ENCODE assay signal across 10 cellular contexts in genomic region chr17:16013943-16014407, GRCh38. TPM values are rescaled to one million over a fixed set of nuclear protein-coding genes. Genes with fewer than 3 reads are reported as not detected.
DNase-seq lines count a peak whose midpoint lies in the region; ATAC-seq, FAIRE-seq and TF ChIP-seq lines count a peak whose summit lies in the region.
"Had no signal": no experiment of that assay in that cellular context is flagged by ENCODE, and none has a peak within 500 bp of the region (broad histone marks: within the 10 kb centered on the region; RNA-seq: fewer than 3 reads in every experiment).

No MANE protein-coding gene starts in this region.

- no peak for TF ChIP-seq POLR2A in A549 (IDR thresholded peaks at IDR 0.05; ENCODE audit: low read length)

- CTCF ChIA-PET in A549 (lab: Yijun Ruan, JAX): interaction anchor here (0.6 to 4.6 kb wide), 10 partner anchors 9 to 186 kb away, joined by 3 to 46 read pairs (median 3); partner anchors contain the start of genes TTC19 and ZSWIM7

- POLR2A ChIA-PET in A549 (lab: Yijun Ruan, JAX): interaction anchor here (1.5 kb wide), 1 partner anchor 14 kb away, joined by 5 read pairs; the partner anchor contains the start of genes TTC19 and ZSWIM7

- no peak overlapping the region for H3K4me3 ChIP-seq in A549

- H3K4me2 ChIP-seq in A549: no peak overlapping the region

- FAIRE-seq in A549 (lab: Jason Lieb, UNC): peak; percentile 96

- H3K27ac ChIP-seq in A549: no peak overlapping the region

- peak; percentile 59 for TF ChIP-seq CTCF in A549 (IDR thresholded peaks at IDR 0.05)

- TF ChIP-seq RAD21 in A549 (conservative IDR thresholded peaks at IDR 0.05 in 1 of 2, IDR thresholded peaks at IDR 0.05 in 1 of 2): peak; percentile 34 to 46; a peak in 2 of 5 replicates

- peak; percentile 91 to 97 for ATAC-seq in A549
- no peak for ATAC-seq in HG03432 (IDR thresholded peaks at IDR 0.05; ENCODE audit: unreplicated experiment)
- ATAC-seq in HG03354 (IDR thresholded peaks at IDR 0.05; ENCODE audit: poor library complexity, severe bottlenecking, unreplicated experiment): no peak

- 32% methylated on average over 3 of the region's 3 CpGs for WGBS in A549 (ENCODE audit: missing lambda C conversion rate)

- peak; percentile 48 to 78 for DNase-seq in A549 (ENCODE audit: low read depth in 1 of 2, low spot score in 1 of 2)
- DNase-seq in HT1080 (ENCODE audit: low read depth): peak; percentile 93
- peak; percentile 48 for DNase-seq in brain pericyte (ENCODE audit: low read depth, low spot score)
- peak; percentile 46 for DNase-seq in left kidney (ENCODE audit: low read depth, low spot score)
- no peak for DNase-seq in NCI-H187 (lab: John Stamatoyannopoulos, UW)
- DNase-seq in GOT3 (lab: John Stamatoyannopoulos, UW): no peak
- DNase-seq: effector CD4-positive, alpha-beta T cell; NCI-H2029 treated with DMSO at 0.1 percent for 48 hours had no signal

- H3K9me3 ChIP-seq in A549: no peaks in the 10 kb centered on the region

- peaks cover 28% of the 10 kb centered on the region for H3K4me1 ChIP-seq in A549

- TF ChIP-seq EP300 in A549 (IDR thresholded peaks at IDR 0.05): no peak

TF ChIP-seq in A549, 52 proteins besides CTCF, POLR2A, EP300 and RAD21:
- TF ChIP-seq POLR2AphosphoS2 (conservative IDR thresholded peaks at IDR 0.05; ENCODE audit: low read length) (peak; percentile 77; the same call in 1 of the 2 replicates), GATA3 (IDR thresholded peaks at IDR 0.05; ENCODE audit: borderline replicate concordance) (no peak), SMC3 (IDR thresholded peaks at IDR 0.05) (peak; percentile 40; the same call in 1 of the 3 replicates), FOSL2 (IDR thresholded peaks at IDR 0.05) (no peak), FOSL2 (CRISPR knock-in tag; IDR thresholded peaks at IDR 0.05) (peak; percentile 27; the same call in 1 of the 2 replicates)

RNA-seq across cellular contexts. Expression of gene TTC19, which starts 14.4 kb away (rescaled TPM):
- 16.6 and 23.6 TPM in 2 replicates for polyA plus RNA-seq in A549 (2011; rRNA removed)
- 7.5 and 11.9 TPM in 2 replicates for polyA plus RNA-seq in A549 (2012; cell fraction: cytosol; rRNA removed)
- polyA plus RNA-seq in A549 (2012; cell fraction: nucleus; rRNA removed): 14.8 and 21.5 TPM in 2 replicates
- polyA plus RNA-seq in A549 (2017; fragmentation: RNase III; extraction: RNeasy Plus Mini Kit Qiagen cat#74134 plus additional on column Dnase treatment): 30.3 to 33.7 TPM (median 31.3 TPM) in 3 replicates
- polyA minus RNA-seq in A549 (2011; rRNA and poly(A)+ RNA removed): 19.2 and 20.5 TPM in 2 replicates
- total RNA-seq in HT1080 (2014; rRNA removed; shearing (Covaris generic)): 44.6 and 52.9 TPM in 2 replicates
- polyA plus RNA-seq in HT1080 (2015; cell fraction: cytosol; rRNA removed): 72.1 and 80.2 TPM in 2 replicates
- 85.2 and 88.5 TPM in 2 replicates for polyA plus RNA-seq in HT1080 (2015; cell fraction: nucleus; rRNA removed)

RNA-seq across cellular contexts. Expression of gene ZSWIM7, which starts 14.5 kb away (rescaled TPM):
- polyA plus RNA-seq in A549 (2011; rRNA removed): 65.5 and 72.7 TPM in 2 replicates
- polyA plus RNA-seq in A549 (2012; cell fraction: cytosol; rRNA removed): 69.6 and 76.1 TPM in 2 replicates
- 33.4 and 40.0 TPM in 2 replicates for polyA plus RNA-seq in A549 (2012; cell fraction: nucleus; rRNA removed)
- polyA plus RNA-seq in A549 (2017; fragmentation: RNase III; extraction: RNeasy Plus Mini Kit Qiagen cat#74134 plus additional on column Dnase treatment): 56.1 to 62.9 TPM (median 60.0 TPM) in 3 replicates
- polyA minus RNA-seq in A549 (2011; rRNA and poly(A)+ RNA removed): 17.1 and 24.2 TPM in 2 replicates
- 21.3 and 30.6 TPM in 2 replicates for total RNA-seq in HT1080 (2014; rRNA removed; shearing (Covaris generic))
- 18.9 and 24.2 TPM in 2 replicates for polyA plus RNA-seq in HT1080 (2015; cell fraction: cytosol; rRNA removed)
- 25.5 and 26.6 TPM in 2 replicates for polyA plus RNA-seq in HT1080 (2015; cell fraction: nucleus; rRNA removed)

Comparison
In these comparisons a context has a peak if more than half of its experiments do, and no peak if none do; other contexts are left out.
1. ATAC-seq: peak in A549 (2 of 2); none in HG03432 (single experiment) and HG03354 (single experiment).
2. DNase-seq: peak in A549 (2 of 2), HT1080 (single experiment), brain pericyte (single experiment) and left kidney (single experiment); none in NCI-H187 (0 of 2) and GOT3 (single experiment).